Comparison of ENCODE assay signal across 9 cellular contexts in the genomic region with DNA sequence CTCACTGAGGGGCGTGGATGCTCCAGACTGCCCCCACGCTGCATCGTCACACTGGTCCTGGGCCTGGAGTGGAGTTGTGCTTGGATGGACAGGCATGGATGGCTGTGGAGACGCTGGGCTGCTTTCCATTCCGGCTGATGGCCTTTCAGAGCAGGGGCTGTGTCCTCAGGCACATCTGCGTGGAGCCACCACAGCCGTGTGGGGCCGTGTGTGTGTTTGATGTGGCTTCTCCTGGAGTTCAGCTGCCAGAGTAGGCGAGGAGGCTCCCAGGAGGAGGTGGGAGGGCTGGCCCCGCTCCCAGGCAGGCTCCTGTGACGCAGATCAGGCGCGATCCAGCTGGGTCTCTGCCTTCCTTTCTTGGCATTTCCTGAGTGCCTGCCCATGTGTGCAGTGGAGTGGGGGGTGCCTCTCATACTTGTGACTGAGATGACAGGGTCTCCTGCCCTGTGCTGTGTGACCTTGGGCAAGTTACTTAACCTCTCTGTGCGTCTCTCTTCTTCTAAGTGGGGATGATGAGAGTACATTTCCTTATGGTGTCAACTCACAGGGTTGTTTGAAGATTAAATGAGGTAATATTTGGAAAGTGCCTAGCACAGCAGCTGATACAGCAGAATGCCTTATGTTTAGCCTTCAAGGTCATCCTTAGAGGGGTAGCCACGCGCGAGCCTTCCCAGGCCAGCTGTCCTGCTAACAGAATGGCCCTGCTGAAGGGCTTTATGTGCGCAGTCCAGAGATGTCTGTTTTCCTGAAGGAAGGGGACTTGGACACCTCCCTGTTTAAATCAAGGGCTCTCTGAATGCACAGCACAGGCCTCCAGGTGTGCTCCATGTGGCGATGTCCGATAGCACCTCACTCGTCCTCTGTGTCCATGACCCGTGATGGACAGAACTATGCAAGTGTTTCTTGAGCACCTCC. TPM values are rescaled to one million over a fixed set of nuclear protein-coding genes. Genes with fewer than 3 reads are reported as not detected.
"Had no signal": no experiment of that assay in that cellular context is flagged by ENCODE, and none has a peak within 500 bp of the region (broad histone marks: within the 10 kb centered on the region; RNA-seq: fewer than 3 reads in every experiment).

No MANE protein-coding gene starts in this region.

- H3K36me3 ChIP-seq: pancreas had no signal

- H3K4me3 ChIP-seq: pancreas, skin epidermis had no signal

- H3K9me3 ChIP-seq: pancreas had no signal

- H3K4me1 ChIP-seq: pancreas had no signal

- H3K27me3 ChIP-seq: pancreas had no signal

- FAIRE-seq: pancreas had no signal

- DNase-seq: activated CD4-positive, alpha-beta T cell treated with anti-CD3 and anti-CD28 coated beads, Interleukin-2, amount 50 U/mL, for 4 hours; activated CD4-positive, CD25-positive, alpha-beta regulatory T cell treated with anti-CD3 and anti-CD28 coated beads, Interleukin-2, amount 50 U/mL, for 72 hours; activated T-cell treated with anti-CD3 and anti-CD28 coated beads, Interleukin-2, amount 50 U/mL, for 1 hour; cerebellar nuclear complex; left cardiac atrium had no signal

- ATAC-seq: left cardiac atrium; pancreas; stimulated activated memory B cell treated with anti-CD40 and anti-IgM and Interleukin-4, amounts not matched to agents 10 μg/mL and 1 μg/mL and 100 μg/mL, for 72 hours had no signal

- H3K27ac ChIP-seq: pancreas, skin epidermis had no signal

RNA-seq across cellular contexts. Expression of a gene that starts 46.8 kb away (rescaled TPM):
- total RNA-seq: dermis microvascular lymphatic vessel endothelial cell had no signal
